Comparison of ENCODE assay signal across 8 cellular contexts in the genomic region with DNA sequence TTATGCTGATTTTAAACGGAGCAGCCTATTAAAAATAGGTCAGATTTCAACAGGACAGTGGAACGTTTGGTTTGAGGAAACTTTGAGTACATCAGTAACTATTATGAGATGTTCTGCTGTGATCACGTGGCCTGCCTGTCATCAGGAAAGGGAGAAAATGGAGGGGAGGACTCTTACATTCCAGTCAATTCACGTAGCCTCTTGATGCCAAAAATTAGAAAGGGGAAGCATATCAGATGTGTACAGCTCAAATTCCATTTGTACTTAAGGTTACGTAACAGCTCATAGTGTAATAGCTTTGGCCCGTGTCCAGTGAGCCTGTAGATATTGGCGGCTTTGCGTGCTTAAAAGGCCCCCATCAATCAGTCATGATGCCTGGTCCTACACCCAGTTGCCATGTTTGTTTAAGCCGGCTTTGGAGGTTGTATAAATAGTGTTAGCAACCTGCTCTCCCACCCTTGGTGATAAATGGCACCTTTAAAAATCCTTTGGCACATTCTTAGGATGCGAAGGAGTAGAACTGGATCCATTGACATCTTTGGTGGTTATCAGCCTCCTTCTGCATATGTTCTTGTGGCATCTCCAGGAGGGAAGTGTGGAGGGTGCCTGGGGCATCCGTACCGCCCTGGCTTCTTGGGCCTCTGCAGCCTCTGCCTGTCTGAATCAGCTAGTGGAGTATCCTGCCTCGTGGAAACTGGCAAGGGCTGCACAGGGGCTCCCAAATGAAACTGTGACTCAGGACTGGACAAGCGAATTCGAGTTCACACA.
DNase-seq lines count a peak whose midpoint lies in the region; ATAC-seq and TF ChIP-seq lines count a peak whose summit lies in the region.

No MANE protein-coding gene starts in this region.

- no peak for TF ChIP-seq RAD21 in Ishikawa (IDR thresholded peaks at IDR 0.05; ENCODE audit: low read depth)

- H3K27me3 ChIP-seq in RWPE2 (ENCODE audit: insufficient read depth, poor library complexity, severe bottlenecking), result no peaks in the 10 kb centered on the region
- H3K27me3 ChIP-seq in heart right ventricle, result no peaks in the 10 kb centered on the region
- no peaks in the 10 kb centered on the region for H3K27me3 ChIP-seq in thyroid gland

- no peaks in the 10 kb centered on the region for H3K9me3 Mint-ChIP-seq in activated T-cell treated with anti-CD3 and anti-CD28 coated beads, Interleukin-2, amount 50 U/mL, for 24 hours

- no peaks in the 10 kb centered on the region for H3K36me3 Mint-ChIP-seq in activated T-cell treated with anti-CD3 and anti-CD28 coated beads, Interleukin-2, amount 50 U/mL, for 24 hours (ENCODE audit: low read depth)

- no peak for TF ChIP-seq POLR2A in thyroid gland (IDR thresholded peaks at IDR 0.05)

- H3K27ac Mint-ChIP-seq in activated T-cell treated with anti-CD3 and anti-CD28 coated beads, Interleukin-2, amount 50 U/mL, for 24 hours, result no peak overlapping the region

- no peaks in the 10 kb centered on the region for H3K9me3 ChIP-seq in RWPE2 (ENCODE audit: severe bottlenecking)
- no peaks in the 10 kb centered on the region for H3K9me3 ChIP-seq in heart right ventricle
- H3K9me3 ChIP-seq in thyroid gland, result no peaks in the 10 kb centered on the region

- intact Hi-C loops in heart right ventricle (cut with DNase I), result no loop called here
- intact Hi-C loops in thyroid gland (cut with DNase I), result no loop called here

- peak; percentile 74 for ATAC-seq in RWPE2 (ENCODE audit: low read depth)
- ATAC-seq in heart right ventricle, result peak; percentile 36 to 83 (median 61)

- 38 to 39% methylated on average over 15 of the region's 15 CpGs for WGBS in heart right ventricle, 2 donors
- 31 to 41% methylated on average over 14 to 15 of the region's 15 CpGs for WGBS in thyroid gland, 2 donors

- H3K4me1 ChIP-seq in RWPE2 (ENCODE audit: insufficient read depth, poor library complexity, severe bottlenecking) (peaks cover 56% of the 10 kb centered on the region), heart right ventricle (peaks cover 0 to 44% (median 14%) of the 10 kb centered on the region in 9 donors), thyroid gland (peaks cover 15 to 16% of the 10 kb centered on the region in 2 donors)

- peak overlapping the region; percentile 96 for H3K27ac ChIP-seq in RWPE2 (ENCODE audit: poor library complexity, severe bottlenecking)
- peak overlapping the region in 8 of 10 donors; percentile 19 to 70 (median 44) for H3K27ac ChIP-seq in heart right ventricle
- peak overlapping the region; percentile 32 to 79 (median 56) for H3K27ac ChIP-seq in thyroid gland
- no peak overlapping the region for H3K27ac ChIP-seq in caudate nucleus (ENCODE audit: low read depth, low read length)

- no peak for TF ChIP-seq EP300 in Ishikawa (IDR thresholded peaks at IDR 0.05; ENCODE audit: borderline replicate concordance)

- H3K36me3 ChIP-seq in RWPE2 (ENCODE audit: low read depth) (peaks cover 30% of the 10 kb centered on the region), heart right ventricle (no peaks in the 10 kb centered on the region), thyroid gland (no peaks in the 10 kb centered on the region)

- H3K4me3 Mint-ChIP-seq in activated T-cell treated with anti-CD3 and anti-CD28 coated beads, Interleukin-2, amount 50 U/mL, for 24 hours, result no peak overlapping the region

- H3K4me3 ChIP-seq in RWPE2 (ENCODE audit: severe bottlenecking) (no peak overlapping the region), heart right ventricle (no peak overlapping the region), thyroid gland (replicated peaks in 1 of 3) (no peak overlapping the region)

- H3K4me1 Mint-ChIP-seq in activated T-cell treated with anti-CD3 and anti-CD28 coated beads, Interleukin-2, amount 50 U/mL, for 24 hours (ENCODE audit: low read depth), result no peaks in the 10 kb centered on the region

- peak; percentile 94 for DNase-seq in RWPE2 (ENCODE audit: low spot score)
- no peak for DNase-seq in heart right ventricle
- peak; percentile 49 to 50 for DNase-seq in thyroid gland
- DNase-seq in caudate nucleus (lab: John Stamatoyannopoulos, UW), result no peak
- no peak for DNase-seq in activated T-cell treated with anti-CD3 and anti-CD28 coated beads, Interleukin-2, amount 50 U/mL, for 24 hours
- DNase-seq in stimulated activated CD8-positive, alpha-beta memory T cell treated with anti-CD3 and anti-CD28 coated beads, Interleukin-4, amount 100 ng/mL, for 48 hours, result no peak
- no peak for DNase-seq in C1 segment of cervical spinal cord (lab: John Stamatoyannopoulos, UW)

- TF ChIP-seq CTCF in RWPE2 (IDR thresholded peaks at IDR 0.05; ENCODE audit: poor library complexity, severe bottlenecking) (no peak), heart right ventricle (IDR thresholded peaks at IDR 0.05) (no peak), thyroid gland (IDR thresholded peaks at IDR 0.05) (no peak)

- peaks cover 9% of the 10 kb centered on the region for H3K27me3 Mint-ChIP-seq in activated T-cell treated with anti-CD3 and anti-CD28 coated beads, Interleukin-2, amount 50 U/mL, for 24 hours

TF ChIP-seq in Ishikawa, 13 proteins besides CTCF, POLR2A, EP300 and RAD21:
- TF ChIP-seq, protein P1, sequence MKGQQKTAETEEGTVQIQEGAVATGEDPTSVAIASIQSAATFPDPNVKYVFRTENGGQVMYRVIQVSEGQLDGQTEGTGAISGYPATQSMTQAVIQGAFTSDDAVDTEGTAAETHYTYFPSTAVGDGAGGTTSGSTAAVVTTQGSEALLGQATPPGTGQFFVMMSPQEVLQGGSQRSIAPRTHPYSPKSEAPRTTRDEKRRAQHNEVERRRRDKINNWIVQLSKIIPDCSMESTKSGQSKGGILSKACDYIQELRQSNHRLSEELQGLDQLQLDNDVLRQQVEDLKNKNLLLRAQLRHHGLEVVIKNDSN (IDR thresholded peaks at IDR 0.05), result peak; percentile 87
- no peak for TF ChIP-seq CREB1 (IDR thresholded peaks at IDR 0.05; ENCODE audit: low read depth)
- TF ChIP-seq NFIC (IDR thresholded peaks at IDR 0.05), result peak; percentile 59
- TF ChIP-seq CEBPB (IDR thresholded peaks at IDR 0.05), result peak; percentile 84
- TF ChIP-seq, protein P2, sequence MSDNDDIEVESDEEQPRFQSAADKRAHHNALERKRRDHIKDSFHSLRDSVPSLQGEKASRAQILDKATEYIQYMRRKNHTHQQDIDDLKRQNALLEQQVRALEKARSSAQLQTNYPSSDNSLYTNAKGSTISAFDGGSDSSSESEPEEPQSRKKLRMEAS (IDR thresholded peaks at IDR 0.05), result no peak
- no peak for TF ChIP-seq TCF12 (IDR thresholded peaks at IDR 0.05; ENCODE audit: low read depth)
TF ChIP-seq in Ishikawa: peak in this region for 3.

Comparison
In these comparisons a context has a peak if more than half of its experiments do, and no peak if none do; other contexts are left out.
1. DNase-seq: peak in RWPE2 (single experiment) and thyroid gland (2 of 2); none in heart right ventricle (0 of 2), caudate nucleus (0 of 61), activated T-cell treated with anti-CD3 and anti-CD28 coated beads, Interleukin-2, amount 50 U/mL, for 24 hours (single experiment), stimulated activated CD8-positive, alpha-beta memory T cell treated with anti-CD3 and anti-CD28 coated beads, Interleukin-4, amount 100 ng/mL, for 48 hours (single experiment) and C1 segment of cervical spinal cord (0 of 14).